8 cellular contexts compared by ENCODE assay signal in the genomic region with DNA sequence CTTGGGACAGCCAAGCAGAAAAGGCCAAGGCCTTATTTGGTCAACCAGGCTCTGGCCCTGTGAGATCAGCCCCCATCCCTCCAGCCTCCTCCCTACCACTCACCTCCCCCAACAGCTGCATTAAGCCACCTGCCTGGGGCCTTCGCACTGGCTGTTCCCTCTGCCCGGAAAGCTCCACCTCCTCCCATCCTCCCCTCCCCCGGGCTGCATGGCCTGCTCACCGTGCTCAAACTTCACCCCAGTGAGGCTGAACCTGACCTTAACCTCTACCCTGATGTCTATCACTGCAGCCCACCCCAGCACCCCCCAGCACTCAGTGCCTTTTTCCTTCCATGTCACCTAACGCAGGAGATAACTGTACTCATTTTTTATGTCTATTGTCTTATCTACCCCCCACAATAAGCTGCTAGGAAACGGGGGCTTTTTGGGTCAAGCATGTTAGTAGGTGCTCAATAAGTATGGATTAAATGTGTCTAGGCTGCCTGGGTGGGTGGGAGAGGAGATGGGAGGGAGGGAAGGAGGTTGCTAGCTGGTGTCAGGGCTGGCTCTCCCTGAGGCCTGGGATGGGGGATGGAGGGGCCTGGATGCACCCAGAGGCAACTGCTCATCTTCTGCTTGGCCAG. TPM values are rescaled to one million over a fixed set of nuclear protein-coding genes. Genes with fewer than 3 reads are reported as not detected.
DNase-seq lines count a peak whose midpoint lies in the region; ATAC-seq and TF ChIP-seq lines count a peak whose summit lies in the region.

No MANE protein-coding gene starts in this region.

- H3K27me3 ChIP-seq in thyroid gland: no peaks in the 10 kb centered on the region

- intact Hi-C loops in thyroid gland (cut with DNase I): no loop called here

- H3K4me1 Mint-ChIP-seq in neural crest cell: no peaks in the 10 kb centered on the region

- no peaks in the 10 kb centered on the region for H3K27me3 Mint-ChIP-seq in neural crest cell (ENCODE audit: low read depth)

- WGBS in thyroid gland, 2 donors: 65 to 72% methylated on average over 6 of the region's 6 CpGs

- no peaks in the 10 kb centered on the region for H3K9me3 Mint-ChIP-seq in neural crest cell

- H3K27ac ChIP-seq in thyroid gland: no peak overlapping the region

- TF ChIP-seq POLR2A in thyroid gland (IDR thresholded peaks at IDR 0.05): no peak

- no peak overlapping the region for H3K27ac Mint-ChIP-seq in neural crest cell (ENCODE audit: unreplicated experiment)

- no peak overlapping the region for H3K4me3 ChIP-seq in thyroid gland (replicated peaks in 1 of 3)

- TF ChIP-seq CTCF in neural crest cell (conservative IDR thresholded peaks at IDR 0.05) (no peak), thyroid gland (IDR thresholded peaks at IDR 0.05) (no peak)

- H3K9me3 ChIP-seq in thyroid gland: no peaks in the 10 kb centered on the region

- peaks cover 5 to 24% of the 10 kb centered on the region in 2 donors for H3K4me1 ChIP-seq in thyroid gland

- peaks cover 3% of the 10 kb centered on the region for H3K36me3 Mint-ChIP-seq in neural crest cell (ENCODE audit: low read depth)

- H3K36me3 ChIP-seq in thyroid gland: peaks cover 42 to 43% of the 10 kb centered on the region in 2 donors

- peak; percentile 41 for ATAC-seq in GM19372 (IDR thresholded peaks at IDR 0.05; ENCODE audit: low read depth, unreplicated experiment)
- ATAC-seq in GM18520 (IDR thresholded peaks at IDR 0.05; ENCODE audit: unreplicated experiment): no peak
- no peak for ATAC-seq in GM18873 (IDR thresholded peaks at IDR 0.05; ENCODE audit: low FRiP score, unreplicated experiment)

- DNase-seq in NAMALWA (ENCODE audit: low spot score) (peak; percentile 73), neural crest cell (ENCODE audit: low read depth, low spot score) (no peak), thyroid gland (no peak), ureter (ENCODE audit: low spot score) (no peak)
- DNase-seq in activated naive CD4-positive, alpha-beta T cell treated with Interleukin-2 at 50 U/mL for 16 hours: peak; percentile 70

- peak overlapping the region; percentile 38 for H3K4me3 Mint-ChIP-seq in neural crest cell

RNA-seq across cellular contexts. Expression of a gene that starts 0.9 kb away (rescaled TPM):
- total RNA-seq in neural crest cell (0.84 and 1.6 TPM in 2 replicates), thyroid gland (1 to 10 TPM; 5.6 to 7.2 (median 6.4) TPM), ureter (6.4 TPM)

RNA-seq across cellular contexts. Expression of a gene that starts 6.7 kb away (rescaled TPM):
- total RNA-seq in neural crest cell (79.0 and 89.5 TPM in 2 replicates), thyroid gland (100 to 1,000 TPM in 1 of 4 donors, 10 to 100 TPM in 3; 73.9 to 102 (median 81.3) TPM), ureter (101 TPM)

RNA-seq across cellular contexts. Expression of a gene that starts 8.3 kb away (rescaled TPM):
- total RNA-seq in neural crest cell (48.4 and 55.0 TPM in 2 replicates), thyroid gland (100 to 1,000 TPM in 1 of 4 donors, 10 to 100 TPM in 3; 44.1 to 102 (median 62.2) TPM), ureter (44.8 TPM)

RNA-seq across cellular contexts. Expression of a gene that starts 16.0 kb away (rescaled TPM):
- total RNA-seq in neural crest cell (not detected in 2 replicates), thyroid gland (not detected), ureter (not detected)

RNA-seq across cellular contexts. Expression of a gene that starts 18.6 kb away (rescaled TPM):
- total RNA-seq in neural crest cell (not detected in 2 replicates), thyroid gland (1 to 10 TPM in 1 of 4 donors, under 1 TPM in 2, not detected in 1; 0.33 to 6.4 (median 0.39) TPM), ureter (2.8 TPM)

Comparison
In these comparisons a context has a peak if more than half of its experiments do, and no peak if none do; other contexts are left out.
1. DNase-seq: peak in NAMALWA (single experiment) and activated naive CD4-positive, alpha-beta T cell treated with Interleukin-2 at 50 U/mL for 16 hours (single experiment); none in neural crest cell (single experiment), thyroid gland (0 of 2) and ureter (single experiment).